In genomic region chr16:67244387-67245188, GRCh38 we compare ENCODE assay signal across 7 cellular contexts. TPM values are rescaled to one million over a fixed set of nuclear protein-coding genes. Genes with fewer than 3 reads are reported as not detected.
A peak's percentile ranks its signal among the peaks of the same experiment; 100 is the strongest.
DNase-seq lines count a peak whose midpoint lies in the region; ATAC-seq and TF ChIP-seq lines count a peak whose summit lies in the region.

No MANE protein-coding gene starts in this region.

- H3K27ac ChIP-seq in heart left ventricle: peak overlapping the region; percentile 82 to 100 (median 94)
- peak overlapping the region; percentile 99 for H3K27ac ChIP-seq in skeletal muscle tissue (ENCODE audit: low read depth, low read length)

- peak in 2 of 12 donors; percentile 16 to 25 for TF ChIP-seq CTCF in heart left ventricle (IDR thresholded peaks at IDR 0.05)

- H3K27me3 ChIP-seq in heart left ventricle (peaks cover 0 to 6% (median 0%) of the 10 kb centered on the region in 9 donors), skeletal muscle tissue (ENCODE audit: control insufficient read depth in 3 of 3, insufficient read depth in 3 of 3, low read length in 3 of 3) (peaks cover 0 to 4% (median 0%) of the 10 kb centered on the region in 3 donors)

- DNase-seq in activated naive CD4-positive, alpha-beta T cell treated with Interleukin-2 at 50 U/mL for 16 hours: peak; percentile 83
- peak; percentile 81 to 93 (median 88) for DNase-seq in heart left ventricle
- no peak for DNase-seq in NCI-H2029 (lab: John Stamatoyannopoulos, UW)

- peak overlapping the region; percentile 98 to 99 (median 99) for H3K9ac ChIP-seq in skeletal muscle tissue (ENCODE audit: low read depth in 1 of 3, low read length in 3 of 3)

- no peaks in the 10 kb centered on the region for H3K9me3 ChIP-seq in heart left ventricle
- H3K9me3 ChIP-seq in skeletal muscle tissue (ENCODE audit: control insufficient read depth in 3 of 3, low read length in 3 of 3): no peaks in the 10 kb centered on the region

- intact Hi-C loops in heart left ventricle (cut with DNase I): loop anchor here in 2 of 10 donors (5.0 kb wide), 2 partner anchors 52 to 72 kb away; partner anchors contain the start of genes NOL3 (in 2 of the 2), E2F4 (in 1 of the 2) and EXOC3L1 (in 1 of the 2)

- WGBS in heart left ventricle, 4 donors: 0 to 23% (median 5%) methylated on average over 3 to 5 of the region's 5 CpGs

- H3K4me1 ChIP-seq in heart left ventricle: peaks cover 39 to 93% (median 72%) of the 10 kb centered on the region in 12 donors
- H3K4me1 ChIP-seq in skeletal muscle tissue (ENCODE audit: control insufficient read depth in 3 of 3, insufficient read depth in 3 of 3, low read length in 3 of 3): peaks cover 77 to 79% (median 79%) of the 10 kb centered on the region in 3 donors

- peak; percentile 43 for ATAC-seq in GM18858 (IDR thresholded peaks at IDR 0.05; ENCODE audit: unreplicated experiment)
- peak; percentile 43 for ATAC-seq in HG03045 (IDR thresholded peaks at IDR 0.05; ENCODE audit: unreplicated experiment)
- peak; percentile 43 to 60 (median 56) for ATAC-seq in heart left ventricle

- H3K4me3 ChIP-seq in heart left ventricle (peak overlapping the region in 9 of 12 donors; percentile 0 to 94 (median 79)), skeletal muscle tissue (ENCODE audit: low read length in 3 of 3) (peak overlapping the region; percentile 74 to 91 (median 86))

- H3K36me3 ChIP-seq in heart left ventricle: peaks cover 0 to 9% (median 1%) of the 10 kb centered on the region in 9 donors
- H3K36me3 ChIP-seq in skeletal muscle tissue (ENCODE audit: control insufficient read depth in 3 of 3, insufficient read depth in 3 of 3, low read length in 3 of 3): peaks cover 0 to 2% (median under 1%) of the 10 kb centered on the region in 3 donors

- peak; percentile 59 for TF ChIP-seq POLR2A in Raji (IDR thresholded peaks at IDR 0.05; ENCODE audit: insufficient read depth, low read depth, low read length)
- TF ChIP-seq POLR2A in heart left ventricle (IDR thresholded peaks at IDR 0.05): peak; percentile 8 to 29

RNA-seq across cellular contexts. Expression of gene FHOD1, which starts 2.7 kb away (rescaled TPM):
- 10 to 100 TPM in 8 of 9 donors, 1 to 10 TPM in 1; 9.6 to 30.3 (median 18.0) TPM for total RNA-seq in heart left ventricle
- polyA plus RNA-seq in heart left ventricle: 10 to 100 TPM; 13.1 to 26.6 TPM
- total RNA-seq in skeletal muscle tissue: 5.2 TPM

RNA-seq across cellular contexts. Expression of gene SLC9A5, which starts 4.2 kb away (rescaled TPM):
- total RNA-seq in heart left ventricle (1 to 10 TPM in 6 of 9 donors, under 1 TPM in 3; 0.16 to 2.0 (median 1.3) TPM), skeletal muscle tissue (not detected)
- polyA plus RNA-seq in heart left ventricle: 1 to 10 TPM in 1 of 2 donors, under 1 TPM in 1; 0.29 to 1.0 TPM

RNA-seq across cellular contexts. Expression of gene TMEM208, which starts 17.7 kb away (rescaled TPM):
- 10 to 100 TPM in 6 of 9 donors, 1 to 10 TPM in 3; 6.2 to 21.8 (median 11.9) TPM for total RNA-seq in heart left ventricle
- polyA plus RNA-seq in heart left ventricle: 10 to 100 TPM; 49.5 to 79.7 TPM
- 24.5 TPM for total RNA-seq in skeletal muscle tissue

RNA-seq across cellular contexts. Expression of gene PLEKHG4, which starts 34.7 kb away (rescaled TPM):
- 1 to 10 TPM in 4 of 9 donors, under 1 TPM in 5; 0.44 to 4.0 (median 0.94) TPM for total RNA-seq in heart left ventricle
- polyA plus RNA-seq in heart left ventricle: 1 to 10 TPM; 1.2 to 1.4 TPM
- total RNA-seq in skeletal muscle tissue: 7.3 TPM

RNA-seq across cellular contexts. Expression of gene ELMO3, which starts 45.7 kb away (rescaled TPM):
- total RNA-seq in heart left ventricle (1 to 10 TPM in 1 of 9 donors, under 1 TPM in 8; 0.32 to 1.8 (median 0.65) TPM), skeletal muscle tissue (not detected)
- polyA plus RNA-seq in heart left ventricle: under 1 TPM; 0.68 to 0.91 TPM
